ENCODE assay signal across 28 cellular contexts in genomic region chr16:28319476-28320022, GRCh38. TPM values are rescaled to one million over a fixed set of nuclear protein-coding genes. Genes with fewer than 3 reads are reported as not detected.
"Had no signal": no experiment of that assay in that cellular context is flagged by ENCODE, and none has a peak within 500 bp of the region (broad histone marks: within the 10 kb centered on the region; RNA-seq: fewer than 3 reads in every experiment).

No MANE protein-coding gene starts in this region.

- H3K4me1 Mint-ChIP-seq: mesothelial cell of epicardium had no signal

- H3K27ac ChIP-seq: coronary artery, esophagus muscularis mucosa, foreskin keratinocyte, gastroesophageal sphincter, heart right ventricle, neutrophil, parathyroid adenoma, psoas muscle, sigmoid colon, thoracic aorta, tibial nerve, upper lobe of left lung had no signal

- H3K36me3 ChIP-seq: esophagus muscularis mucosa, gastroesophageal sphincter, heart right ventricle, neutrophil, sigmoid colon, thoracic aorta, tibial nerve, upper lobe of left lung had no signal

- H3K27me3 ChIP-seq: foreskin keratinocyte, neutrophil, sigmoid colon, tibial nerve, upper lobe of left lung had no signal

- DNase-seq: dermis blood vessel endothelial cell; effector memory CD4-positive, alpha-beta T cell; foreskin keratinocyte; heart right ventricle; hippocampal formation; mesenchymal stem cell; naive B cell; psoas muscle; right cardiac atrium; sigmoid colon; stimulated activated CD4-positive, alpha-beta T cell treated with anti-CD3 and anti-CD28 coated beads, Interleukin-2, amount 100 ng/mL, for 24 hours; stimulated activated CD4-positive, alpha-beta T cell treated with anti-CD3 and anti-CD28 coated beads, Interleukin-4, amount 100 ng/mL, for 24 hours; stimulated activated naive CD8-positive, alpha-beta T cell treated with anti-CD3 and anti-CD28 coated beads, Interleukin-15, Interleukin-2, amounts not matched to agents 100 U/mL and 50 U/mL, for 24 hours; substantia nigra had no signal

- H3K36me3 Mint-ChIP-seq: naive B cell; stimulated activated memory B cell treated with anti-CD40 and anti-IgM and Interleukin-4, amounts not matched to agents 10 μg/mL and 1 μg/mL and 100 μg/mL, for 72 hours had no signal

- H3K27ac Mint-ChIP-seq: mesothelial cell of epicardium; stimulated activated memory B cell treated with anti-CD40 and anti-IgM and Interleukin-4, amounts not matched to agents 10 μg/mL and 1 μg/mL and 100 μg/mL, for 72 hours had no signal

- H3K9me3 ChIP-seq: esophagus muscularis mucosa, gastroesophageal sphincter, heart right ventricle, mucosa of descending colon, neutrophil, psoas muscle, sigmoid colon, thoracic aorta, tibial nerve, upper lobe of left lung had no signal

- H3K27me3 Mint-ChIP-seq: naive B cell had no signal

- H3K4me1 ChIP-seq: esophagus muscularis mucosa, foreskin keratinocyte, gastroesophageal sphincter, parathyroid adenoma, psoas muscle had no signal

- H3K4me3 ChIP-seq: coronary artery, esophagus muscularis mucosa, gastroesophageal sphincter, heart right ventricle, mucosa of descending colon, psoas muscle, sigmoid colon, thoracic aorta, tibial nerve, upper lobe of left lung had no signal

- H2AFZ ChIP-seq: parathyroid adenoma had no signal

- ATAC-seq: foreskin keratinocyte; gastroesophageal sphincter; heart right ventricle; left lobe of liver; mucosa of descending colon; psoas muscle; right cardiac atrium; stimulated activated naive CD8-positive, alpha-beta T cell treated with anti-CD3 and anti-CD28 coated beads, Interleukin-15, Interleukin-2, amounts not matched to agents 100 U/mL and 50 U/mL, for 24 hours had no signal

- H3K79me2 ChIP-seq: parathyroid adenoma had no signal

- H3K4me3 Mint-ChIP-seq: mesothelial cell of epicardium; naive B cell; stimulated activated memory B cell treated with anti-CD40 and anti-IgM and Interleukin-4, amounts not matched to agents 10 μg/mL and 1 μg/mL and 100 μg/mL, for 72 hours had no signal

- H3K9ac ChIP-seq: parathyroid adenoma had no signal

- H3K9me3 Mint-ChIP-seq: mesothelial cell of epicardium; naive B cell; stimulated activated memory B cell treated with anti-CD40 and anti-IgM and Interleukin-4, amounts not matched to agents 10 μg/mL and 1 μg/mL and 100 μg/mL, for 72 hours had no signal

RNA-seq across cellular contexts. Expression of gene SBK1, which starts 27.2 kb away (rescaled TPM):
- total RNA-seq: lung microvascular endothelial cell had no signal

RNA-seq across cellular contexts. Expression of gene NPIPB6, which starts 43.8 kb away (rescaled TPM):
- total RNA-seq: dermis blood vessel endothelial cell, lung microvascular endothelial cell, skeletal muscle tissue had no signal
